1 cellular context compared by ENCODE assay signal in genomic region chr1:98981917-98982513, GRCh38.
TF ChIP-seq lines count a peak whose summit lies in the region.

No MANE protein-coding gene starts in this region.

TF ChIP-seq in HepG2, 621 proteins besides CTCF, POLR2A, EP300 and RAD21 (continued from another document):
- no peak for TF ChIP-seq SCMH1 (CRISPR knock-in tag; IDR thresholded peaks at IDR 0.05; ENCODE audit: borderline replicate concordance)
- no peak for TF ChIP-seq PAX8 (CRISPR knock-in tag; IDR thresholded peaks at IDR 0.05; ENCODE audit: borderline replicate concordance)
- no peak for TF ChIP-seq ZEB1 (IDR thresholded peaks at IDR 0.05; ENCODE audit: insufficient replicate concordance, low read depth)
- TF ChIP-seq NFE2L2 (IDR thresholded peaks at IDR 0.05; ENCODE audit: low read length), result peak; percentile 23; the same call in 1 of the 2 replicates
- TF ChIP-seq, protein P1, sequence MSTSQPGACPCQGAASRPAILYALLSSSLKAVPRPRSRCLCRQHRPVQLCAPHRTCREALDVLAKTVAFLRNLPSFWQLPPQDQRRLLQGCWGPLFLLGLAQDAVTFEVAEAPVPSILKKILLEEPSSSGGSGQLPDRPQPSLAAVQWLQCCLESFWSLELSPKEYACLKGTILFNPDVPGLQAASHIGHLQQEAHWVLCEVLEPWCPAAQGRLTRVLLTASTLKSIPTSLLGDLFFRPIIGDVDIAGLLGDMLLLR (CRISPR knock-in tag; IDR thresholded peaks at IDR 0.05), result no peak
